Comparison of ENCODE assay signal across 2 cellular contexts in genomic region chr10:101346177-101346576, GRCh38.
TF ChIP-seq lines count a peak whose summit lies in the region.

No MANE protein-coding gene starts in this region.

TF ChIP-seq in IMR-90, 13 proteins besides CTCF, POLR2A, EP300 and RAD21:
- 0 out of 2 replicates have a peak, but pooled peaks have one; percentile 36 for TF ChIP-seq FOS (IDR thresholded peaks at IDR 0.05; ENCODE audit: low read depth, low read length)
- TF ChIP-seq USF2 (IDR thresholded peaks at IDR 0.05; ENCODE audit: low read depth, low read length), result no peak

TF ChIP-seq in endothelial cell of umbilical vein, 7 proteins besides CTCF, POLR2A, EP300 and RAD21 (continued from another document):
- TF ChIP-seq JUN (IDR thresholded peaks at IDR 0.05; ENCODE audit: borderline replicate concordance, insufficient read depth, insufficient read length, low read depth) (peak; percentile 4), FOS (IDR thresholded peaks at IDR 0.05; ENCODE audit: borderline replicate concordance, insufficient read depth, low read length) (peak; percentile 54), POLR2AphosphoS5 (IDR thresholded peaks at IDR 0.05; ENCODE audit: insufficient read depth, low read depth, low read length) (no peak), MYC (IDR thresholded peaks at IDR 0.05; ENCODE audit: low read depth, low read length) (no peak), EZH2 (IDR thresholded peaks at IDR 0.05; ENCODE audit: borderline replicate concordance, low read depth, low read length, severe bottlenecking) (no peak)
- TF ChIP-seq, protein P1, sequence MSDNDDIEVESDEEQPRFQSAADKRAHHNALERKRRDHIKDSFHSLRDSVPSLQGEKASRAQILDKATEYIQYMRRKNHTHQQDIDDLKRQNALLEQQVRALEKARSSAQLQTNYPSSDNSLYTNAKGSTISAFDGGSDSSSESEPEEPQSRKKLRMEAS (IDR thresholded peaks at IDR 0.05; ENCODE audit: insufficient read depth, insufficient read length), result no peak
